ENCODE assay signal across 9 cellular contexts in the genomic region with DNA sequence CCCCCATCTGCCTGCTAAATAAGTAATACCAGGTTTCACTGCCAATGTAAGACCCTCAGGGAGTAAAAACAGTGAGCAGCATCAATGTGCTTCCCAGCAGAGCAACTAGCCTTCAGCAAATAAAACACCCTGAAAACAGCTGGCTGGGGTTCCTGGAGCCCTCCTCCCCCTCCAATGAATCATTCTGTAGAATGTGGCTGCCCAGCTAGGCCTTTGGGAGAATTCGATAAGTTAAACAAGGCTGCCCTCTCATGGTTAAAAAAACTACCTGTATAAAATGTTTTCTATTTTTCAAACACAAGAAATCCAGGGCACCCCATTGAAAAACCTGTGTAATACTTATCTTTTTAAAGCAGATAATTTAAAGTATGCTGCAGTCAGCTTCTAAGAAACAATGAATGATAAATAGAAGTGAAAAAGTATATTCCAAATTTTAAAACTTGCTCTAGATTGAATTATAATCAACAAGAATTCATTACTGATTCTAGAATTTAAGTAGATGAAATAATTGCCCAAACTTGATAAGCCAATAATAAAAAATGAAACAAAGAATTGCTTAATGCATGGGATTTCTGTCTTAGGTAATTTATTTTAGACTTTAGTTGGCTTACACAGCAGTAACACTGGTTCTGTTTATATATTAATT. TPM values are rescaled to one million over a fixed set of nuclear protein-coding genes. Genes with fewer than 3 reads are reported as not detected.
DNase-seq lines count a peak whose midpoint lies in the region; ATAC-seq and TF ChIP-seq lines count a peak whose summit lies in the region.
"Had no signal": no experiment of that assay in that cellular context is flagged by ENCODE, and none has a peak within 500 bp of the region (broad histone marks: within the 10 kb centered on the region; RNA-seq: fewer than 3 reads in every experiment).

No MANE protein-coding gene starts in this region.

- no peaks in the 10 kb centered on the region for H3K9me3 Mint-ChIP-seq in activated T-cell treated with anti-CD3 and anti-CD28 coated beads, Interleukin-2, amount 50 U/mL, for 4 hours
- H3K9me3 Mint-ChIP-seq: central memory CD8-positive, alpha-beta T cell had no signal

- TF ChIP-seq CTCF in A673 (conservative IDR thresholded peaks at IDR 0.05; ENCODE audit: low read depth, low read length): peak; percentile 64
- peak; percentile 46 for TF ChIP-seq CTCF in left ventricle myocardium inferior (IDR thresholded peaks at IDR 0.05; ENCODE audit: borderline replicate concordance)
- TF ChIP-seq CTCF in thoracic aorta (IDR thresholded peaks at IDR 0.05): peak; percentile 25

- H3K4me1 Mint-ChIP-seq in activated T-cell treated with anti-CD3 and anti-CD28 coated beads, Interleukin-2, amount 50 U/mL, for 4 hours (ENCODE audit: low read depth): no peaks in the 10 kb centered on the region
- H3K4me1 Mint-ChIP-seq: central memory CD8-positive, alpha-beta T cell had no signal

- H3K4me3 ChIP-seq in A673 (ENCODE audit: low read depth, low read length, poor library complexity, severe bottlenecking): no peak overlapping the region
- no peak overlapping the region for H3K4me3 ChIP-seq in left ventricle myocardium inferior
- no peak overlapping the region for H3K4me3 ChIP-seq in thoracic aorta

- ATAC-seq in GM18511 (IDR thresholded peaks at IDR 0.05; ENCODE audit: unreplicated experiment): peak; percentile 64
- ATAC-seq in thoracic aorta (ENCODE audit: insufficient number of reproducible peaks, low FRiP score, low read depth): no peak
- ATAC-seq in GM21737 (IDR thresholded peaks at IDR 0.05; ENCODE audit: unreplicated experiment): no peak
- no peak for ATAC-seq in activated T-cell treated with anti-CD3 and anti-CD28 coated beads, Interleukin-2, amount 50 U/mL, for 4 hours

- DNase-seq in A673 (ENCODE audit: low spot score): peak; percentile 83
- peak; percentile 29 for DNase-seq in NCI-H146 treated with DMSO at 0.1 percent for 48 hours (lab: John Stamatoyannopoulos, UW; ENCODE audit: unreplicated experiment)
- peak; percentile 16 for DNase-seq in UCSD-AML1 (lab: John Stamatoyannopoulos, UW; ENCODE audit: unreplicated experiment)
- no peak for DNase-seq in left ventricle myocardium inferior
- no peak for DNase-seq in thoracic aorta (ENCODE audit: low spot score)
- no peak for DNase-seq in activated T-cell treated with anti-CD3 and anti-CD28 coated beads, Interleukin-2, amount 50 U/mL, for 4 hours

- H3K4me1 ChIP-seq in A673 (ENCODE audit: insufficient read depth, low read length, poor library complexity, severe bottlenecking) (peaks cover 3% of the 10 kb centered on the region), left ventricle myocardium inferior (no peaks in the 10 kb centered on the region), thoracic aorta (ENCODE audit: control insufficient read depth in 1 of 2, low read depth in 2 of 2) (no peaks in the 10 kb centered on the region)

- POLR2A ChIA-PET in A673 (lab: Charles Lee; ENCODE audit: low non-redundant PET): no interaction called here

- H3K27me3 Mint-ChIP-seq in activated T-cell treated with anti-CD3 and anti-CD28 coated beads, Interleukin-2, amount 50 U/mL, for 4 hours (ENCODE audit: low read depth): peaks cover 16% of the 10 kb centered on the region

- H3K9me3 ChIP-seq in A673 (ENCODE audit: low read depth, low read length, poor library complexity, severe bottlenecking): no peaks in the 10 kb centered on the region
- no peaks in the 10 kb centered on the region for H3K9me3 ChIP-seq in left ventricle myocardium inferior (replicated peaks)
- no peaks in the 10 kb centered on the region for H3K9me3 ChIP-seq in thoracic aorta

- CTCF ChIA-PET in A673 (lab: Charles Lee): no interaction called here

- no peaks in the 10 kb centered on the region for H3K36me3 ChIP-seq in A673 (ENCODE audit: insufficient read depth, low read length, poor library complexity, severe bottlenecking)
- no peaks in the 10 kb centered on the region for H3K36me3 ChIP-seq in left ventricle myocardium inferior
- no peaks in the 10 kb centered on the region for H3K36me3 ChIP-seq in thoracic aorta

- intact Hi-C loops in A673 (cut with micrococcal nuclease; ENCODE audit: unreplicated experiment): loop anchor here (2.0 to 10.0 kb wide), 3 partner anchors 466 to 1858 kb away; no protein-coding TSS in a partner anchor
- intact Hi-C loops in left ventricle myocardium inferior (cut with micrococcal nuclease): no loop called here

- no peaks in the 10 kb centered on the region for H3K36me3 Mint-ChIP-seq in activated T-cell treated with anti-CD3 and anti-CD28 coated beads, Interleukin-2, amount 50 U/mL, for 4 hours (ENCODE audit: insufficient read depth)

- H3K27me3 ChIP-seq in A673 (replicated peaks; ENCODE audit: insufficient read depth, low read depth, low read length, poor library complexity) (no peaks in the 10 kb centered on the region), left ventricle myocardium inferior (ENCODE audit: low read depth) (no peaks in the 10 kb centered on the region), thoracic aorta (replicated peaks; ENCODE audit: insufficient read depth) (no peaks in the 10 kb centered on the region)

- no TSS peak for BruUV-seq in A673 (replicated peaks; lab: Mats Ljungman, UMichigan)

- no peak overlapping the region for H3K27ac ChIP-seq in A673 (ENCODE audit: low read depth, low read length, poor library complexity, severe bottlenecking)
- H3K27ac ChIP-seq in left ventricle myocardium inferior (replicated peaks): no peak overlapping the region
- H3K27ac ChIP-seq in thoracic aorta: no peak overlapping the region

- H3K4me3 Mint-ChIP-seq in activated T-cell treated with anti-CD3 and anti-CD28 coated beads, Interleukin-2, amount 50 U/mL, for 4 hours: no peak overlapping the region
- H3K4me3 Mint-ChIP-seq: central memory CD8-positive, alpha-beta T cell had no signal

RNA-seq across cellular contexts. Expression of gene TOM1L1, which starts 9.4 kb away (rescaled TPM):
- total RNA-seq in A673 (2021) (55.4 and 60.1 TPM in 2 replicates), left ventricle myocardium inferior (9.0 TPM), thoracic aorta (10 to 100 TPM; 42.9 to 62.3 TPM)
- under 1 TPM; 0.45 to 0.63 (median 0.51) TPM for total RNA-seq in activated T-cell treated with anti-CD3 and anti-CD28 coated beads, Interleukin-2, amount 50 U/mL, for 4 hours

Comparison
In these comparisons a context has a peak if more than half of its experiments do, and no peak if none do; other contexts are left out.
1. DNase-seq: peak in A673 (single experiment), NCI-H146 treated with DMSO at 0.1 percent for 48 hours (single experiment) and UCSD-AML1 (single experiment); none in left ventricle myocardium inferior (single experiment), thoracic aorta (single experiment) and activated T-cell treated with anti-CD3 and anti-CD28 coated beads, Interleukin-2, amount 50 U/mL, for 4 hours (single experiment).
2. Peak in every context shown above with its lines, with median percentiles within 50 percentile points of each other: CTCF ChIP-seq.